1 cellular context compared by ENCODE assay signal in the genomic region with DNA sequence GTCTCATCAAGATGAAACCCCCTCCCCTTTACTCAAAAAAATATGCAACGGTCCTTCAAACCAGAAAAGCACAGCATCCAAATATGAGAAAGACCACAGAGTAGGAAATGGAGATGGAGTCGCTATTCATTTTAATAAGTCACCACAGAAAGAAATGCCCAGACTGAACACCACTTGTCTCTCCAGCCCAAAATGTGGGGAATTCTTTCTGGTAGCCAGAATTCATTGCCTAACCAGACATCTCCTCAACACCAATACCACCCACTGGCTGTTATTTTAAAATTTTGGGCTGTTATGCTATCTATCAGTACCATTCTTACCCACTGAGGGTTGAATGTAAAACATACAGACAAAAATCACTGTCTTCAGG.
TF ChIP-seq lines count a peak whose summit lies in the region.

No MANE protein-coding gene starts in this region.

TF ChIP-seq in HCT116, 20 proteins besides CTCF, POLR2A, EP300 and RAD21 (continued from another document):
- TF ChIP-seq, protein P1, sequence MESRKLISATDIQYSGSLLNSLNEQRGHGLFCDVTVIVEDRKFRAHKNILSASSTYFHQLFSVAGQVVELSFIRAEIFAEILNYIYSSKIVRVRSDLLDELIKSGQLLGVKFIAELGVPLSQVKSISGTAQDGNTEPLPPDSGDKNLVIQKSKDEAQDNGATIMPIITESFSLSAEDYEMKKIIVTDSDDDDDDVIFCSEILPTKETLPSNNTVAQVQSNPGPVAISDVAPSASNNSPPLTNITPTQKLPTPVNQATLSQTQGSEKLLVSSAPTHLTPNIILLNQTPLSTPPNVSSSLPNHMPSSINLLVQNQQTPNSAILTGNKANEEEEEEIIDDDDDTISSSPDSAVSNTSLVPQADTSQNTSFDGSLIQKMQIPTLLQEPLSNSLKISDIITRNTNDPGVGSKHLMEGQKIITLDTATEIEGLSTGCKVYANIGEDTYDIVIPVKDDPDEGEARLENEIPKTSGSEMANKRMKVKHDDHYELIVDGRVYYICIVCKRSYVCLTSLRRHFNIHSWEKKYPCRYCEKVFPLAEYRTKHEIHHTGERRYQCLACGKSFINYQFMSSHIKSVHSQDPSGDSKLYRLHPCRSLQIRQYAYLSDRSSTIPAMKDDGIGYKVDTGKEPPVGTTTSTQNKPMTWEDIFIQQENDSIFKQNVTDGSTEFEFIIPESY (IDR thresholded peaks at IDR 0.05; ENCODE audit: extremely low read depth, insufficient replicate concordance, low read length) = no peak
- TF ChIP-seq FOSL1 (IDR thresholded peaks at IDR 0.05; ENCODE audit: low read depth) (no peak), POLR2AphosphoS5 (IDR thresholded peaks at IDR 0.05; ENCODE audit: low read depth, low read length) (no peak), EZH2phosphoT487 (IDR thresholded peaks at IDR 0.05; ENCODE audit: borderline replicate concordance) (no peak), CBX3 (IDR thresholded peaks at IDR 0.05; ENCODE audit: low read depth) (no peak; the same call in 1 of the 2 replicates)
- TF ChIP-seq, protein P2, sequence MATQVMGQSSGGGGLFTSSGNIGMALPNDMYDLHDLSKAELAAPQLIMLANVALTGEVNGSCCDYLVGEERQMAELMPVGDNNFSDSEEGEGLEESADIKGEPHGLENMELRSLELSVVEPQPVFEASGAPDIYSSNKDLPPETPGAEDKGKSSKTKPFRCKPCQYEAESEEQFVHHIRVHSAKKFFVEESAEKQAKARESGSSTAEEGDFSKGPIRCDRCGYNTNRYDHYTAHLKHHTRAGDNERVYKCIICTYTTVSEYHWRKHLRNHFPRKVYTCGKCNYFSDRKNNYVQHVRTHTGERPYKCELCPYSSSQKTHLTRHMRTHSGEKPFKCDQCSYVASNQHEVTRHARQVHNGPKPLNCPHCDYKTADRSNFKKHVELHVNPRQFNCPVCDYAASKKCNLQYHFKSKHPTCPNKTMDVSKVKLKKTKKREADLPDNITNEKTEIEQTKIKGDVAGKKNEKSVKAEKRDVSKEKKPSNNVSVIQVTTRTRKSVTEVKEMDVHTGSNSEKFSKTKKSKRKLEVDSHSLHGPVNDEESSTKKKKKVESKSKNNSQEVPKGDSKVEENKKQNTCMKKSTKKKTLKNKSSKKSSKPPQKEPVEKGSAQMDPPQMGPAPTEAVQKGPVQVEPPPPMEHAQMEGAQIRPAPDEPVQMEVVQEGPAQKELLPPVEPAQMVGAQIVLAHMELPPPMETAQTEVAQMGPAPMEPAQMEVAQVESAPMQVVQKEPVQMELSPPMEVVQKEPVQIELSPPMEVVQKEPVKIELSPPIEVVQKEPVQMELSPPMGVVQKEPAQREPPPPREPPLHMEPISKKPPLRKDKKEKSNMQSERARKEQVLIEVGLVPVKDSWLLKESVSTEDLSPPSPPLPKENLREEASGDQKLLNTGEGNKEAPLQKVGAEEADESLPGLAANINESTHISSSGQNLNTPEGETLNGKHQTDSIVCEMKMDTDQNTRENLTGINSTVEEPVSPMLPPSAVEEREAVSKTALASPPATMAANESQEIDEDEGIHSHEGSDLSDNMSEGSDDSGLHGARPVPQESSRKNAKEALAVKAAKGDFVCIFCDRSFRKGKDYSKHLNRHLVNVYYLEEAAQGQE (IDR thresholded peaks at IDR 0.05; ENCODE audit: low read depth) = no peak
